In the genomic region with DNA sequence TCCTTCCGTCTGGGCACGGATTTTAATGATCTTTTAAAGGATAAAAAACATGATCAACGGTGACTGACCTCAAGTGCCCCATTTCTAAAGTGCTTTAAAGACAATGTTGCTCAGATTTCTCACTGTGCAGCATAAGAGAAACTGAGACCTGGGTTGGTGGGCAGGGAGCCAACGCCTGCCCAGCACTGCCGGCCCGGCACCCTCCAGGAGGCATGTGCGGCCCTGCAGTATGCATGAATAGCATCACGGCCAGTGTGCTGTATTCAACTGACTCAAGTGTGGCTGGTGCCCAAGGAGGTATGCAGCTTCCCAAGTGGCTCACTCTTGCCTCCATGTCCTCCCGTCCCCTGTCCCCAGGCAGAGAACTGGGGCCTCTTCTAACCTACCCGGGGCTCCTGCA, we compare ENCODE assay signal across 24 cellular contexts.
"Had no signal": no experiment of that assay in that cellular context is flagged by ENCODE, and none has a peak within 500 bp of the region (broad histone marks: within the 10 kb centered on the region; RNA-seq: fewer than 3 reads in every experiment).

No MANE protein-coding gene starts in this region.

- H3K27ac Mint-ChIP-seq: activated naive CD4-positive, alpha-beta T cell treated with anti-CD3 and anti-CD28 coated beads for 36 hours; activated naive CD8-positive, alpha-beta T cell treated with anti-CD3 and anti-CD28 coated beads, Interleukin-2, amount 10 ng/mL, durations not matched to agents 7 days and 5 days; effector memory CD8-positive, alpha-beta T cell; memory B cell; nephron progenitor cell; T-helper 2 cell treated with Interferon-gamma antibody and Interleukin-4, amounts not matched to agents 5 μg/mL and 100 μg/mL, for 36 hours; type B pancreatic cell had no signal

- H3K4me3 ChIP-seq: breast epithelium, colonic mucosa, dorsolateral prefrontal cortex, esophagus squamous epithelium, gastrocnemius medialis, mucosa of descending colon, spleen, thoracic aorta had no signal

- H3K27ac ChIP-seq: breast epithelium, colonic mucosa, dorsolateral prefrontal cortex, gastrocnemius medialis, spleen, thoracic aorta, WERI-Rb-1 had no signal

- H3K27me3 Mint-ChIP-seq: activated naive CD8-positive, alpha-beta T cell treated with anti-CD3 and anti-CD28 coated beads, Interleukin-2, amount 10 ng/mL, durations not matched to agents 7 days and 5 days; effector memory CD8-positive, alpha-beta T cell; memory B cell; type B pancreatic cell had no signal

- H3K4me1 ChIP-seq: breast epithelium had no signal

- ATAC-seq: activated T-cell treated with anti-CD3 and anti-CD28 coated beads, Interleukin-2, amount 50 U/mL, for 4 hours; effector memory CD8-positive, alpha-beta T cell; gastrocnemius medialis had no signal

- H3K9me3 Mint-ChIP-seq: activated naive CD4-positive, alpha-beta T cell treated with anti-CD3 and anti-CD28 coated beads for 36 hours; activated naive CD8-positive, alpha-beta T cell treated with anti-CD3 and anti-CD28 coated beads, Interleukin-2, amount 10 ng/mL, durations not matched to agents 7 days and 5 days; activated T-cell treated with anti-CD3 and anti-CD28 coated beads, Interleukin-2, amount 50 U/mL, for 4 hours; effector memory CD8-positive, alpha-beta T cell; memory B cell; nephron progenitor cell; T-helper 2 cell treated with Interferon-gamma antibody and Interleukin-4, amounts not matched to agents 5 μg/mL and 100 μg/mL, for 36 hours; type B pancreatic cell had no signal

- H3K9me3 ChIP-seq: breast epithelium, colonic mucosa, esophagus squamous epithelium, gastrocnemius medialis, mucosa of descending colon, spleen, thoracic aorta had no signal

- DNase-seq: activated CD4-positive, alpha-beta T cell treated with anti-CD3 and anti-CD28 coated beads, Interleukin-2, amount 50 U/mL, for 4 hours; activated CD8-positive, alpha-beta memory T cell treated with anti-CD3 and anti-CD28 coated beads, Interleukin-2, amount 50 U/mL, for 48 hours; activated naive CD4-positive, alpha-beta T cell treated with anti-CD3 and anti-CD28 coated beads for 36 hours; activated naive CD8-positive, alpha-beta T cell treated with anti-CD3 and anti-CD28 coated beads, Interleukin-2, amount 10 ng/mL, durations not matched to agents 7 days and 5 days; activated T-cell treated with anti-CD3 and anti-CD28 coated beads, Interleukin-2, amount 50 U/mL, for 4 hours; amniotic stem cell; dorsolateral prefrontal cortex; effector memory CD8-positive, alpha-beta T cell; esophagus squamous epithelium; gastrocnemius medialis; head of caudate nucleus; hypothalamus; nephron progenitor cell; spleen; stimulated activated CD4-positive, alpha-beta T cell treated with anti-CD3 and anti-CD28 coated beads, Interleukin-4, amount 100 ng/mL, for 1 hour; stimulated activated naive CD4-positive, alpha-beta T cell; WERI-Rb-1 had no signal

- H3K4me3 Mint-ChIP-seq: activated naive CD4-positive, alpha-beta T cell treated with anti-CD3 and anti-CD28 coated beads for 36 hours; activated naive CD8-positive, alpha-beta T cell treated with anti-CD3 and anti-CD28 coated beads, Interleukin-2, amount 10 ng/mL, durations not matched to agents 7 days and 5 days; activated T-cell treated with anti-CD3 and anti-CD28 coated beads, Interleukin-2, amount 50 U/mL, for 4 hours; effector memory CD8-positive, alpha-beta T cell; memory B cell; nephron progenitor cell; T-helper 2 cell treated with Interferon-gamma antibody and Interleukin-4, amounts not matched to agents 5 μg/mL and 100 μg/mL, for 36 hours; type B pancreatic cell had no signal

- H3K27me3 ChIP-seq: breast epithelium, colonic mucosa, dorsolateral prefrontal cortex, esophagus squamous epithelium, gastrocnemius medialis, spleen had no signal

- H3K36me3 ChIP-seq: breast epithelium, colonic mucosa, gastrocnemius medialis had no signal
